Comparison of ENCODE assay signal across 1 cellular context in genomic region chr10:114876169-114876568, GRCh38.
TF ChIP-seq lines count a peak whose summit lies in the region.

No MANE protein-coding gene starts in this region.

TF ChIP-seq in HepG2, 621 proteins besides CTCF, POLR2A, EP300 and RAD21 (continued from another document and continues in another):
- TF ChIP-seq ZNF280B (CRISPR knock-in tag; IDR thresholded peaks at IDR 0.05; ENCODE audit: borderline replicate concordance) (no peak), HNF4G (IDR thresholded peaks at IDR 0.05; ENCODE audit: borderline replicate concordance, low read depth, low read length) (peak; percentile 81), HNF4G (CRISPR knock-in tag; IDR thresholded peaks at IDR 0.05; ENCODE audit: borderline replicate concordance, low read depth) (peak; percentile 64; the same call in 1 of the 2 replicates), ZNF629 (CRISPR knock-in tag; conservative IDR thresholded peaks at IDR 0.05) (peak; percentile 96), U2AF1 (optimal IDR thresholded peaks at IDR 0.05; ENCODE audit: low read depth, low read length) (no peak), SALL2 (CRISPR knock-in tag; IDR thresholded peaks at IDR 0.05) (no peak), NR2C2 (CRISPR knock-in tag; IDR thresholded peaks at IDR 0.05; ENCODE audit: borderline replicate concordance) (peak; percentile 16; the same call in 1 of the 2 replicates), ZNF878 (CRISPR knock-in tag; IDR thresholded peaks at IDR 0.05) (no peak), ZNF510 (CRISPR knock-in tag; IDR thresholded peaks at IDR 0.05; ENCODE audit: low read depth) (no peak), SATB2 (CRISPR knock-in tag; IDR thresholded peaks at IDR 0.05) (no peak), TBP (CRISPR knock-in tag; IDR thresholded peaks at IDR 0.05) (no peak), ZNF512B (CRISPR knock-in tag; IDR thresholded peaks at IDR 0.05; ENCODE audit: borderline replicate concordance) (0 out of 2 replicates have a peak, but pooled peaks have one; percentile 56), SAP130 (CRISPR knock-in tag; IDR thresholded peaks at IDR 0.05; ENCODE audit: low read depth) (0 out of 2 replicates have a peak, but pooled peaks have one; percentile 11), HNF4A (CRISPR knock-in tag; IDR thresholded peaks at IDR 0.05) (peak; percentile 71), CBX5 (CRISPR knock-in tag; IDR thresholded peaks at IDR 0.05; ENCODE audit: borderline replicate concordance) (no peak), FOSL2 (CRISPR knock-in tag; IDR thresholded peaks at IDR 0.05) (peak; percentile 36; the same call in 1 of the 2 replicates), ZMYM4 (CRISPR knock-in tag; IDR thresholded peaks at IDR 0.05) (peak; percentile 32; the same call in 1 of the 2 replicates), AFF4 (CRISPR knock-in tag; IDR thresholded peaks at IDR 0.05) (no peak), RNF2 (conservative IDR thresholded peaks at IDR 0.05; ENCODE audit: low read depth) (no peak), MXI1 (IDR thresholded peaks at IDR 0.05; ENCODE audit: borderline replicate concordance, low read depth, low read length) (no peak), ZNF569 (CRISPR knock-in tag; IDR thresholded peaks at IDR 0.05; ENCODE audit: borderline replicate concordance) (no peak), NR1H2 (CRISPR knock-in tag; IDR thresholded peaks at IDR 0.05; ENCODE audit: borderline replicate concordance, low read depth) (no peak), ZNF143 (CRISPR knock-in tag; IDR thresholded peaks at IDR 0.05) (no peak), ZNF768 (CRISPR knock-in tag; IDR thresholded peaks at IDR 0.05) (peak; percentile 67), ETS1 (CRISPR knock-in tag; IDR thresholded peaks at IDR 0.05) (no peak), NR2F6 (IDR thresholded peaks at IDR 0.05) (no peak), NR2F6 (CRISPR knock-in tag; IDR thresholded peaks at IDR 0.05) (0 out of 2 replicates have a peak, but pooled peaks have one; percentile 13), ZMYM3 (CRISPR knock-in tag; IDR thresholded peaks at IDR 0.05) (peak; percentile 87), NR3C1 (CRISPR knock-in tag; IDR thresholded peaks at IDR 0.05) (no peak), SETDB1 (CRISPR knock-in tag; IDR thresholded peaks at IDR 0.05; ENCODE audit: borderline replicate concordance) (no peak), ZNF180 (CRISPR knock-in tag; IDR thresholded peaks at IDR 0.05; ENCODE audit: borderline replicate concordance, low read depth) (no peak), XRCC5 (optimal IDR thresholded peaks at IDR 0.05; ENCODE audit: low read length) (peak; percentile 67), RCOR2 (CRISPR knock-in tag; IDR thresholded peaks at IDR 0.05) (0 out of 2 replicates have a peak, but pooled peaks have one; percentile 40), ZBTB20 (CRISPR knock-in tag; IDR thresholded peaks at IDR 0.05; ENCODE audit: borderline replicate concordance, low read depth) (no peak), NFE2 (CRISPR knock-in tag; IDR thresholded peaks at IDR 0.05) (no peak), KDM1A (CRISPR knock-in tag; IDR thresholded peaks at IDR 0.05) (peak; percentile 45; the same call in 1 of the 2 replicates), MBD4 (IDR thresholded peaks at IDR 0.05; ENCODE audit: borderline replicate concordance, low read length) (no peak), ZNF616 (CRISPR knock-in tag; IDR thresholded peaks at IDR 0.05; ENCODE audit: low read depth) (no peak), CREB1 (IDR thresholded peaks at IDR 0.05) (peak; percentile 34; the same call in 1 of the 2 replicates), CREB1 (CRISPR knock-in tag; IDR thresholded peaks at IDR 0.05) (no peak), ZKSCAN5 (CRISPR knock-in tag; IDR thresholded peaks at IDR 0.05) (0 out of 2 replicates have a peak, but pooled peaks have one; percentile 39)
- TF ChIP-seq, protein P1, sequence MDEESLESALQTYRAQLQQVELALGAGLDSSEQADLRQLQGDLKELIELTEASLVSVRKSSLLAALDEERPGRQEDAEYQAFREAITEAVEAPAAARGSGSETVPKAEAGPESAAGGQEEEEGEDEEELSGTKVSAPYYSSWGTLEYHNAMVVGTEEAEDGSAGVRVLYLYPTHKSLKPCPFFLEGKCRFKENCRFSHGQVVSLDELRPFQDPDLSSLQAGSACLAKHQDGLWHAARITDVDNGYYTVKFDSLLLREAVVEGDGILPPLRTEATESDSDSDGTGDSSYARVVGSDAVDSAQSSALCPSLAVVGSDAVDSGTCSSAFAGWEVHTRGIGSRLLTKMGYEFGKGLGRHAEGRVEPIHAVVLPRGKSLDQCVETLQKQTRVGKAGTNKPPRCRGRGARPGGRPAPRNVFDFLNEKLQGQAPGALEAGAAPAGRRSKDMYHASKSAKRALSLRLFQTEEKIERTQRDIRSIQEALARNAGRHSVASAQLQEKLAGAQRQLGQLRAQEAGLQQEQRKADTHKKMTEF (CRISPR knock-in tag; IDR thresholded peaks at IDR 0.05), result no peak
- TF ChIP-seq, protein P2, sequence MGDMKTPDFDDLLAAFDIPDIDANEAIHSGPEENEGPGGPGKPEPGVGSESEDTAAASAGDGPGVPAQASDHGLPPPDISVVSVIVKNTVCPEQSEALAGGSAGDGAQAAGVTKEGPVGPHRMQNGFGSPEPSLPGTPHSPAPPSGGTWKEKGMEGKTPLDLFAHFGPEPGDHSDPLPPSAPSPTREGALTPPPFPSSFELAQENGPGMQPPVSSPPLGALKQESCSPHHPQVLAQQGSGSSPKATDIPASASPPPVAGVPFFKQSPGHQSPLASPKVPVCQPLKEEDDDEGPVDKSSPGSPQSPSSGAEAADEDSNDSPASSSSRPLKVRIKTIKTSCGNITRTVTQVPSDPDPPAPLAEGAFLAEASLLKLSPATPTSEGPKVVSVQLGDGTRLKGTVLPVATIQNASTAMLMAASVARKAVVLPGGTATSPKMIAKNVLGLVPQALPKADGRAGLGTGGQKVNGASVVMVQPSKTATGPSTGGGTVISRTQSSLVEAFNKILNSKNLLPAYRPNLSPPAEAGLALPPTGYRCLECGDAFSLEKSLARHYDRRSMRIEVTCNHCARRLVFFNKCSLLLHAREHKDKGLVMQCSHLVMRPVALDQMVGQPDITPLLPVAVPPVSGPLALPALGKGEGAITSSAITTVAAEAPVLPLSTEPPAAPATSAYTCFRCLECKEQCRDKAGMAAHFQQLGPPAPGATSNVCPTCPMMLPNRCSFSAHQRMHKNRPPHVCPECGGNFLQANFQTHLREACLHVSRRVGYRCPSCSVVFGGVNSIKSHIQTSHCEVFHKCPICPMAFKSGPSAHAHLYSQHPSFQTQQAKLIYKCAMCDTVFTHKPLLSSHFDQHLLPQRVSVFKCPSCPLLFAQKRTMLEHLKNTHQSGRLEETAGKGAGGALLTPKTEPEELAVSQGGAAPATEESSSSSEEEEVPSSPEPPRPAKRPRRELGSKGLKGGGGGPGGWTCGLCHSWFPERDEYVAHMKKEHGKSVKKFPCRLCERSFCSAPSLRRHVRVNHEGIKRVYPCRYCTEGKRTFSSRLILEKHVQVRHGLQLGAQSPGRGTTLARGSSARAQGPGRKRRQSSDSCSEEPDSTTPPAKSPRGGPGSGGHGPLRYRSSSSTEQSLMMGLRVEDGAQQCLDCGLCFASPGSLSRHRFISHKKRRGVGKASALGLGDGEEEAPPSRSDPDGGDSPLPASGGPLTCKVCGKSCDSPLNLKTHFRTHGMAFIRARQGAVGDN (CRISPR knock-in tag; IDR thresholded peaks at IDR 0.05), result peak; percentile 38; the same call in 1 of the 2 replicates
- TF ChIP-seq, protein P3, sequence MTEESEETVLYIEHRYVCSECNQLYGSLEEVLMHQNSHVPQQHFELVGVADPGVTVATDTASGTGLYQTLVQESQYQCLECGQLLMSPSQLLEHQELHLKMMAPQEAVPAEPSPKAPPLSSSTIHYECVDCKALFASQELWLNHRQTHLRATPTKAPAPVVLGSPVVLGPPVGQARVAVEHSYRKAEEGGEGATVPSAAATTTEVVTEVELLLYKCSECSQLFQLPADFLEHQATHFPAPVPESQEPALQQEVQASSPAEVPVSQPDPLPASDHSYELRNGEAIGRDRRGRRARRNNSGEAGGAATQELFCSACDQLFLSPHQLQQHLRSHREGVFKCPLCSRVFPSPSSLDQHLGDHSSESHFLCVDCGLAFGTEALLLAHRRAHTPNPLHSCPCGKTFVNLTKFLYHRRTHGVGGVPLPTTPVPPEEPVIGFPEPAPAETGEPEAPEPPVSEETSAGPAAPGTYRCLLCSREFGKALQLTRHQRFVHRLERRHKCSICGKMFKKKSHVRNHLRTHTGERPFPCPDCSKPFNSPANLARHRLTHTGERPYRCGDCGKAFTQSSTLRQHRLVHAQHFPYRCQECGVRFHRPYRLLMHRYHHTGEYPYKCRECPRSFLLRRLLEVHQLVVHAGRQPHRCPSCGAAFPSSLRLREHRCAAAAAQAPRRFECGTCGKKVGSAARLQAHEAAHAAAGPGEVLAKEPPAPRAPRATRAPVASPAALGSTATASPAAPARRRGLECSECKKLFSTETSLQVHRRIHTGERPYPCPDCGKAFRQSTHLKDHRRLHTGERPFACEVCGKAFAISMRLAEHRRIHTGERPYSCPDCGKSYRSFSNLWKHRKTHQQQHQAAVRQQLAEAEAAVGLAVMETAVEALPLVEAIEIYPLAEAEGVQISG (CRISPR knock-in tag; IDR thresholded peaks at IDR 0.05), result peak; percentile 34; the same call in 1 of the 2 replicates
- TF ChIP-seq, protein P4, sequence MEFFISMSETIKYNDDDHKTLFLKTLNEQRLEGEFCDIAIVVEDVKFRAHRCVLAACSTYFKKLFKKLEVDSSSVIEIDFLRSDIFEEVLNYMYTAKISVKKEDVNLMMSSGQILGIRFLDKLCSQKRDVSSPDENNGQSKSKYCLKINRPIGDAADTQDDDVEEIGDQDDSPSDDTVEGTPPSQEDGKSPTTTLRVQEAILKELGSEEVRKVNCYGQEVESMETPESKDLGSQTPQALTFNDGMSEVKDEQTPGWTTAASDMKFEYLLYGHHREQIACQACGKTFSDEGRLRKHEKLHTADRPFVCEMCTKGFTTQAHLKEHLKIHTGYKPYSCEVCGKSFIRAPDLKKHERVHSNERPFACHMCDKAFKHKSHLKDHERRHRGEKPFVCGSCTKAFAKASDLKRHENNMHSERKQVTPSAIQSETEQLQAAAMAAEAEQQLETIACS (CRISPR knock-in tag; IDR thresholded peaks at IDR 0.05), result no peak
